ENCODE assay signal across 1 cellular context in the genomic region with DNA sequence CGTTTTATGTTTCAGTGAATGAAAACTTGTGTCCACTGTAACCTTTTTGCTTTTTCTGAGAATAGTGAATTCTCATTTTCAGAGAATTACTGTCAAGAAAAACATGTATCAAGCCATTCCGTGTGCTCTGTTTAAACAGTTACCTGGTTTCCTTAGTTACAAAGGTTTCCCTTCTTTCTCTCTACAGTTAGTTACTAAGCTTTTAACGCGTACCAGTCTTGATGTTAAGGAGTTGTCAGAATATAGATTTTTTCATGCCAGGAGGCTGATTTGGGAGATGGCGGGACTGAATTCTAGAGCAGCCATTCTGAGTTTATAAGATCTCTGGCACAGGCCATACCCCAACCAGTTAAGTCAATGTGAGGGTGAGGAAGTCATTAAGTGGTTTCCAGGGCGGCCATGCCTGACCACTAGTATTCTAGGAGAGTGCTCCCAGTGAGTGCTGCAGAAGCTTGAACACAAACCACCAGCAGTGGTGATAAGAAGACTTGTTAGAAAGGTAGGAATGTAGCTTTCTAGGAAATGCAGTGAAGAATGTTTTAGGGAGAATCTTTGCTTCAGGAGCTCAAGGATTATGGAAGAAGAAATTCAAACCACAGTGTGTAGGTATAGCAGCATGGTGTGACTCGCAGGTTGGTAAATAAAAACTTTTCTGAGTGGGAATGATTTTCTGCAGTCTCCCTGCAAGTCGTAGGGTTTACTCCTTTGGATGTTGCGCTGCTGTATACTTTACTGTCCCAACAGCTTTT.
TF ChIP-seq lines count a peak whose summit lies in the region.

No MANE protein-coding gene starts in this region.

TF ChIP-seq in GM12878, 131 proteins besides CTCF, POLR2A, EP300 and RAD21 (continued from another document and continues in another):
- TF ChIP-seq ASH2L (IDR thresholded peaks at IDR 0.05; ENCODE audit: borderline replicate concordance, low read depth), result no peak
- TF ChIP-seq KDM1A (IDR thresholded peaks at IDR 0.05; ENCODE audit: borderline replicate concordance), result no peak
- no peak for TF ChIP-seq RCOR1 (conservative IDR thresholded peaks at IDR 0.05; ENCODE audit: low read depth, low read length)
- TF ChIP-seq, protein P1, sequence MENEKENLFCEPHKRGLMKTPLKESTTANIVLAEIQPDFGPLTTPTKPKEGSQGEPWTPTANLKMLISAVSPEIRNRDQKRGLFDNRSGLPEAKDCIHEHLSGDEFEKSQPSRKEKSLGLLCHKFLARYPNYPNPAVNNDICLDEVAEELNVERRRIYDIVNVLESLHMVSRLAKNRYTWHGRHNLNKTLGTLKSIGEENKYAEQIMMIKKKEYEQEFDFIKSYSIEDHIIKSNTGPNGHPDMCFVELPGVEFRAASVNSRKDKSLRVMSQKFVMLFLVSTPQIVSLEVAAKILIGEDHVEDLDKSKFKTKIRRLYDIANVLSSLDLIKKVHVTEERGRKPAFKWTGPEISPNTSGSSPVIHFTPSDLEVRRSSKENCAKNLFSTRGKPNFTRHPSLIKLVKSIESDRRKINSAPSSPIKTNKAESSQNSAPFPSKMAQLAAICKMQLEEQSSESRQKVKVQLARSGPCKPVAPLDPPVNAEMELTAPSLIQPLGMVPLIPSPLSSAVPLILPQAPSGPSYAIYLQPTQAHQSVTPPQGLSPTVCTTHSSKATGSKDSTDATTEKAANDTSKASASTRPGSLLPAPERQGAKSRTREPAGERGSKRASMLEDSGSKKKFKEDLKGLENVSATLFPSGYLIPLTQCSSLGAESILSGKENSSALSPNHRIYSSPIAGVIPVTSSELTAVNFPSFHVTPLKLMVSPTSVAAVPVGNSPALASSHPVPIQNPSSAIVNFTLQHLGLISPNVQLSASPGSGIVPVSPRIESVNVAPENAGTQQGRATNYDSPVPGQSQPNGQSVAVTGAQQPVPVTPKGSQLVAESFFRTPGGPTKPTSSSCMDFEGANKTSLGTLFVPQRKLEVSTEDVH (IDR thresholded peaks at IDR 0.05; ENCODE audit: low read depth, partially characterized antibody), result no peak
- no peak for TF ChIP-seq ZBED1 (IDR thresholded peaks at IDR 0.05; ENCODE audit: borderline replicate concordance)
- no peak for TF ChIP-seq RB1 (IDR thresholded peaks at IDR 0.05; ENCODE audit: borderline replicate concordance)
- TF ChIP-seq, protein P2, sequence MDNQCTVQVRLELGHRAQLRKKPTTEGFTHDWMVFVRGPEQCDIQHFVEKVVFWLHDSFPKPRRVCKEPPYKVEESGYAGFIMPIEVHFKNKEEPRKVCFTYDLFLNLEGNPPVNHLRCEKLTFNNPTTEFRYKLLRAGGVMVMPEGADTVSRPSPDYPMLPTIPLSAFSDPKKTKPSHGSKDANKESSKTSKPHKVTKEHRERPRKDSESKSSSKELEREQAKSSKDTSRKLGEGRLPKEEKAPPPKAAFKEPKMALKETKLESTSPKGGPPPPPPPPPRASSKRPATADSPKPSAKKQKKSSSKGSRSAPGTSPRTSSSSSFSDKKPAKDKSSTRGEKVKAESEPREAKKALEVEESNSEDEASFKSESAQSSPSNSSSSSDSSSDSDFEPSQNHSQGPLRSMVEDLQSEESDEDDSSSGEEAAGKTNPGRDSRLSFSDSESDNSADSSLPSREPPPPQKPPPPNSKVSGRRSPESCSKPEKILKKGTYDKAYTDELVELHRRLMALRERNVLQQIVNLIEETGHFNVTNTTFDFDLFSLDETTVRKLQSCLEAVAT (IDR thresholded peaks at IDR 0.05), result peak; percentile 58
- peak; percentile 52; the same call in 1 of the 2 replicates for TF ChIP-seq BCL11A (IDR thresholded peaks at IDR 0.05; ENCODE audit: low read depth, low read length)
- TF ChIP-seq JUND (IDR thresholded peaks at IDR 0.05; ENCODE audit: low read depth, low read length), result no peak
- TF ChIP-seq ZNF217 (IDR thresholded peaks at IDR 0.05), result no peak
- peak; percentile 88 for TF ChIP-seq SMARCA5 (IDR thresholded peaks at IDR 0.05)
- TF ChIP-seq HCFC1 (IDR thresholded peaks at IDR 0.05; ENCODE audit: low read length), result no peak
- TF ChIP-seq NFXL1 (IDR thresholded peaks at IDR 0.05; ENCODE audit: borderline replicate concordance), result peak; percentile 94; the same call in 1 of the 2 replicates
- no peak for TF ChIP-seq CHD1 (IDR thresholded peaks at IDR 0.05; ENCODE audit: low read depth, low read length)
- TF ChIP-seq, protein P3, sequence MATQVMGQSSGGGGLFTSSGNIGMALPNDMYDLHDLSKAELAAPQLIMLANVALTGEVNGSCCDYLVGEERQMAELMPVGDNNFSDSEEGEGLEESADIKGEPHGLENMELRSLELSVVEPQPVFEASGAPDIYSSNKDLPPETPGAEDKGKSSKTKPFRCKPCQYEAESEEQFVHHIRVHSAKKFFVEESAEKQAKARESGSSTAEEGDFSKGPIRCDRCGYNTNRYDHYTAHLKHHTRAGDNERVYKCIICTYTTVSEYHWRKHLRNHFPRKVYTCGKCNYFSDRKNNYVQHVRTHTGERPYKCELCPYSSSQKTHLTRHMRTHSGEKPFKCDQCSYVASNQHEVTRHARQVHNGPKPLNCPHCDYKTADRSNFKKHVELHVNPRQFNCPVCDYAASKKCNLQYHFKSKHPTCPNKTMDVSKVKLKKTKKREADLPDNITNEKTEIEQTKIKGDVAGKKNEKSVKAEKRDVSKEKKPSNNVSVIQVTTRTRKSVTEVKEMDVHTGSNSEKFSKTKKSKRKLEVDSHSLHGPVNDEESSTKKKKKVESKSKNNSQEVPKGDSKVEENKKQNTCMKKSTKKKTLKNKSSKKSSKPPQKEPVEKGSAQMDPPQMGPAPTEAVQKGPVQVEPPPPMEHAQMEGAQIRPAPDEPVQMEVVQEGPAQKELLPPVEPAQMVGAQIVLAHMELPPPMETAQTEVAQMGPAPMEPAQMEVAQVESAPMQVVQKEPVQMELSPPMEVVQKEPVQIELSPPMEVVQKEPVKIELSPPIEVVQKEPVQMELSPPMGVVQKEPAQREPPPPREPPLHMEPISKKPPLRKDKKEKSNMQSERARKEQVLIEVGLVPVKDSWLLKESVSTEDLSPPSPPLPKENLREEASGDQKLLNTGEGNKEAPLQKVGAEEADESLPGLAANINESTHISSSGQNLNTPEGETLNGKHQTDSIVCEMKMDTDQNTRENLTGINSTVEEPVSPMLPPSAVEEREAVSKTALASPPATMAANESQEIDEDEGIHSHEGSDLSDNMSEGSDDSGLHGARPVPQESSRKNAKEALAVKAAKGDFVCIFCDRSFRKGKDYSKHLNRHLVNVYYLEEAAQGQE (IDR thresholded peaks at IDR 0.05; ENCODE audit: low read depth, low read length), result no peak
- TF ChIP-seq CBX5 (IDR thresholded peaks at IDR 0.05; ENCODE audit: low read depth), result no peak
- no peak for TF ChIP-seq STAT3 (IDR thresholded peaks at IDR 0.05; ENCODE audit: low read depth, low read length)
- no peak for TF ChIP-seq TAF1 (IDR thresholded peaks at IDR 0.05; ENCODE audit: borderline replicate concordance, low read depth, low read length)
- peak; percentile 67; the same call in 1 of the 2 replicates for TF ChIP-seq IKZF1 (conservative IDR thresholded peaks at IDR 0.05)
- no peak for TF ChIP-seq YBX1 (IDR thresholded peaks at IDR 0.05)
- peak; percentile 30; the same call in 1 of the 2 replicates for TF ChIP-seq GATAD2B (conservative IDR thresholded peaks at IDR 0.05; ENCODE audit: low read depth)
- TF ChIP-seq, protein P4, sequence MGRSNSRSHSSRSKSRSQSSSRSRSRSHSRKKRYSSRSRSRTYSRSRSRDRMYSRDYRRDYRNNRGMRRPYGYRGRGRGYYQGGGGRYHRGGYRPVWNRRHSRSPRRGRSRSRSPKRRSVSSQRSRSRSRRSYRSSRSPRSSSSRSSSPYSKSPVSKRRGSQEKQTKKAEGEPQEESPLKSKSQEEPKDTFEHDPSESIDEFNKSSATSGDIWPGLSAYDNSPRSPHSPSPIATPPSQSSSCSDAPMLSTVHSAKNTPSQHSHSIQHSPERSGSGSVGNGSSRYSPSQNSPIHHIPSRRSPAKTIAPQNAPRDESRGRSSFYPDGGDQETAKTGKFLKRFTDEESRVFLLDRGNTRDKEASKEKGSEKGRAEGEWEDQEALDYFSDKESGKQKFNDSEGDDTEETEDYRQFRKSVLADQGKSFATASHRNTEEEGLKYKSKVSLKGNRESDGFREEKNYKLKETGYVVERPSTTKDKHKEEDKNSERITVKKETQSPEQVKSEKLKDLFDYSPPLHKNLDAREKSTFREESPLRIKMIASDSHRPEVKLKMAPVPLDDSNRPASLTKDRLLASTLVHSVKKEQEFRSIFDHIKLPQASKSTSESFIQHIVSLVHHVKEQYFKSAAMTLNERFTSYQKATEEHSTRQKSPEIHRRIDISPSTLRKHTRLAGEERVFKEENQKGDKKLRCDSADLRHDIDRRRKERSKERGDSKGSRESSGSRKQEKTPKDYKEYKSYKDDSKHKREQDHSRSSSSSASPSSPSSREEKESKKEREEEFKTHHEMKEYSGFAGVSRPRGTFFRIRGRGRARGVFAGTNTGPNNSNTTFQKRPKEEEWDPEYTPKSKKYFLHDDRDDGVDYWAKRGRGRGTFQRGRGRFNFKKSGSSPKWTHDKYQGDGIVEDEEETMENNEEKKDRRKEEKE (IDR thresholded peaks at IDR 0.05), result no peak
- TF ChIP-seq, protein P5, sequence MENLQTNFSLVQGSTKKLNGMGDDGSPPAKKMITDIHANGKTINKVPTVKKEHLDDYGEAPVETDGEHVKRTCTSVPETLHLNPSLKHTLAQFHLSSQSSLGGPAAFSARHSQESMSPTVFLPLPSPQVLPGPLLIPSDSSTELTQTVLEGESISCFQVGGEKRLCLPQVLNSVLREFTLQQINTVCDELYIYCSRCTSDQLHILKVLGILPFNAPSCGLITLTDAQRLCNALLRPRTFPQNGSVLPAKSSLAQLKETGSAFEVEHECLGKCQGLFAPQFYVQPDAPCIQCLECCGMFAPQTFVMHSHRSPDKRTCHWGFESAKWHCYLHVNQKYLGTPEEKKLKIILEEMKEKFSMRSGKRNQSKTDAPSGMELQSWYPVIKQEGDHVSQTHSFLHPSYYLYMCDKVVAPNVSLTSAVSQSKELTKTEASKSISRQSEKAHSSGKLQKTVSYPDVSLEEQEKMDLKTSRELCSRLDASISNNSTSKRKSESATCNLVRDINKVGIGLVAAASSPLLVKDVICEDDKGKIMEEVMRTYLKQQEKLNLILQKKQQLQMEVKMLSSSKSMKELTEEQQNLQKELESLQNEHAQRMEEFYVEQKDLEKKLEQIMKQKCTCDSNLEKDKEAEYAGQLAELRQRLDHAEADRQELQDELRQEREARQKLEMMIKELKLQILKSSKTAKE (IDR thresholded peaks at IDR 0.05; ENCODE audit: low read depth, poor library complexity, severe bottlenecking), result no peak
- TF ChIP-seq LARP7 (IDR thresholded peaks at IDR 0.05), result no peak
- TF ChIP-seq CBFB (IDR thresholded peaks at IDR 0.05; ENCODE audit: low read depth), result no peak
- TF ChIP-seq KAT2A (conservative IDR thresholded peaks at IDR 0.05; ENCODE audit: control insufficient read depth, low read depth, low read length), result no peak
- TF ChIP-seq SUZ12 (IDR thresholded peaks at IDR 0.05; ENCODE audit: unreplicated experiment), result no peak
- TF ChIP-seq RBBP5 (conservative IDR thresholded peaks at IDR 0.05), result no peak
- no peak for TF ChIP-seq ZNF384 (IDR thresholded peaks at IDR 0.05; ENCODE audit: borderline replicate concordance, low read depth, low read length)
- TF ChIP-seq, protein P6, sequence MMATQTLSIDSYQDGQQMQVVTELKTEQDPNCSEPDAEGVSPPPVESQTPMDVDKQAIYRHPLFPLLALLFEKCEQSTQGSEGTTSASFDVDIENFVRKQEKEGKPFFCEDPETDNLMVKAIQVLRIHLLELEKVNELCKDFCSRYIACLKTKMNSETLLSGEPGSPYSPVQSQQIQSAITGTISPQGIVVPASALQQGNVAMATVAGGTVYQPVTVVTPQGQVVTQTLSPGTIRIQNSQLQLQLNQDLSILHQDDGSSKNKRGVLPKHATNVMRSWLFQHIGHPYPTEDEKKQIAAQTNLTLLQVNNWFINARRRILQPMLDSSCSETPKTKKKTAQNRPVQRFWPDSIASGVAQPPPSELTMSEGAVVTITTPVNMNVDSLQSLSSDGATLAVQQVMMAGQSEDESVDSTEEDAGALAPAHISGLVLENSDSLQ (IDR thresholded peaks at IDR 0.05), result no peak
- no peak for TF ChIP-seq TCF7 (IDR thresholded peaks at IDR 0.05; ENCODE audit: borderline replicate concordance)
- TF ChIP-seq HDAC6 (IDR thresholded peaks at IDR 0.05; ENCODE audit: unreplicated experiment), result no peak
- TF ChIP-seq ZNF207 (IDR thresholded peaks at IDR 0.05; ENCODE audit: borderline replicate concordance), result no peak
- no peak for TF ChIP-seq TBL1XR1 (IDR thresholded peaks at IDR 0.05; ENCODE audit: low read depth, low read length)
- TF ChIP-seq, protein P7, sequence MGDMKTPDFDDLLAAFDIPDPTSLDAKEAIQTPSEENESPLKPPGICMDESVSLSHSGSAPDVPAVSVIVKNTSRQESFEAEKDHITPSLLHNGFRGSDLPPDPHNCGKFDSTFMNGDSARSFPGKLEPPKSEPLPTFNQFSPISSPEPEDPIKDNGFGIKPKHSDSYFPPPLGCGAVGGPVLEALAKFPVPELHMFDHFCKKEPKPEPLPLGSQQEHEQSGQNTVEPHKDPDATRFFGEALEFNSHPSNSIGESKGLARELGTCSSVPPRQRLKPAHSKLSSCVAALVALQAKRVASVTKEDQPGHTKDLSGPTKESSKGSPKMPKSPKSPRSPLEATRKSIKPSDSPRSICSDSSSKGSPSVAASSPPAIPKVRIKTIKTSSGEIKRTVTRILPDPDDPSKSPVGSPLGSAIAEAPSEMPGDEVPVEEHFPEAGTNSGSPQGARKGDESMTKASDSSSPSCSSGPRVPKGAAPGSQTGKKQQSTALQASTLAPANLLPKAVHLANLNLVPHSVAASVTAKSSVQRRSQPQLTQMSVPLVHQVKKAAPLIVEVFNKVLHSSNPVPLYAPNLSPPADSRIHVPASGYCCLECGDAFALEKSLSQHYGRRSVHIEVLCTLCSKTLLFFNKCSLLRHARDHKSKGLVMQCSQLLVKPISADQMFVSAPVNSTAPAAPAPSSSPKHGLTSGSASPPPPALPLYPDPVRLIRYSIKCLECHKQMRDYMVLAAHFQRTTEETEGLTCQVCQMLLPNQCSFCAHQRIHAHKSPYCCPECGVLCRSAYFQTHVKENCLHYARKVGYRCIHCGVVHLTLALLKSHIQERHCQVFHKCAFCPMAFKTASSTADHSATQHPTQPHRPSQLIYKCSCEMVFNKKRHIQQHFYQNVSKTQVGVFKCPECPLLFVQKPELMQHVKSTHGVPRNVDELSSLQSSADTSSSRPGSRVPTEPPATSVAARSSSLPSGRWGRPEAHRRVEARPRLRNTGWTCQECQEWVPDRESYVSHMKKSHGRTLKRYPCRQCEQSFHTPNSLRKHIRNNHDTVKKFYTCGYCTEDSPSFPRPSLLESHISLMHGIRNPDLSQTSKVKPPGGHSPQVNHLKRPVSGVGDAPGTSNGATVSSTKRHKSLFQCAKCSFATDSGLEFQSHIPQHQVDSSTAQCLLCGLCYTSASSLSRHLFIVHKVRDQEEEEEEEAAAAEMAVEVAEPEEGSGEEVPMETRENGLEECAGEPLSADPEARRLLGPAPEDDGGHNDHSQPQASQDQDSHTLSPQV (IDR thresholded peaks at IDR 0.05), result no peak
- TF ChIP-seq CEBPB (IDR thresholded peaks at IDR 0.05; ENCODE audit: borderline replicate concordance in 1 of 2, low read depth in 2 of 2, low read length in 2 of 2), result no peak
- TF ChIP-seq SMAD5 (IDR thresholded peaks at IDR 0.05; ENCODE audit: low read depth), result no peak
- TF ChIP-seq TCF12 (IDR thresholded peaks at IDR 0.05; ENCODE audit: low read depth, low read length), result no peak
- TF ChIP-seq JUNB (IDR thresholded peaks at IDR 0.05), result no peak
- no peak for TF ChIP-seq RAD51 (IDR thresholded peaks at IDR 0.05)
- TF ChIP-seq, protein P8, sequence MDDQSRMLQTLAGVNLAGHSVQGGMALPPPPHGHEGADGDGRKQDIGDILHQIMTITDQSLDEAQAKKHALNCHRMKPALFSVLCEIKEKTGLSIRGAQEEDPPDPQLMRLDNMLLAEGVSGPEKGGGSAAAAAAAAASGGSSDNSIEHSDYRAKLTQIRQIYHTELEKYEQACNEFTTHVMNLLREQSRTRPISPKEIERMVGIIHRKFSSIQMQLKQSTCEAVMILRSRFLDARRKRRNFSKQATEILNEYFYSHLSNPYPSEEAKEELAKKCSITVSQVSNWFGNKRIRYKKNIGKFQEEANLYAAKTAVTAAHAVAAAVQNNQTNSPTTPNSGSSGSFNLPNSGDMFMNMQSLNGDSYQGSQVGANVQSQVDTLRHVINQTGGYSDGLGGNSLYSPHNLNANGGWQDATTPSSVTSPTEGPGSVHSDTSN (IDR thresholded peaks at IDR 0.05; ENCODE audit: insufficient replicate concordance, low read depth, low read length), result no peak
